In genomic region chr2:47272031-47272864, GRCh38 we compare ENCODE assay signal across 8 cellular contexts.
DNase-seq lines count a peak whose midpoint lies in the region; ATAC-seq and TF ChIP-seq lines count a peak whose summit lies in the region.

No MANE protein-coding gene starts in this region.

- POLR2A ChIA-PET in activated CD8-positive, alpha-beta T cell treated with anti-CD3 and anti-CD28 coated beads for 36 hours (lab: Charles Lee): interaction anchor here (0.8 kb wide), 1 partner anchor 77 kb away, joined by 3 read pairs; no protein-coding TSS in a partner anchor

- intact Hi-C loops in activated CD8-positive, alpha-beta T cell treated with anti-CD3 and anti-CD28 coated beads for 36 hours (cut with micrococcal nuclease): no loop called here

- H3K4me1 Mint-ChIP-seq in activated CD8-positive, alpha-beta T cell treated with anti-CD3 and anti-CD28 coated beads for 36 hours (ENCODE audit: low read depth): no peaks in the 10 kb centered on the region

- no peaks in the 10 kb centered on the region for H3K36me3 Mint-ChIP-seq in activated CD8-positive, alpha-beta T cell treated with anti-CD3 and anti-CD28 coated beads for 36 hours (ENCODE audit: low read depth)

- ATAC-seq in HG03045 (IDR thresholded peaks at IDR 0.05; ENCODE audit: unreplicated experiment): peak; percentile 78
- ATAC-seq in activated CD8-positive, alpha-beta T cell treated with anti-CD3 and anti-CD28 coated beads for 36 hours: peak; percentile 96

- H3K4me3 Mint-ChIP-seq in activated CD8-positive, alpha-beta T cell treated with anti-CD3 and anti-CD28 coated beads for 36 hours: peak overlapping the region; percentile 46

- CTCF ChIA-PET in activated CD8-positive, alpha-beta T cell treated with anti-CD3 and anti-CD28 coated beads for 36 hours (lab: Charles Lee): interaction anchor here (0.6 to 2.3 kb wide), 14 partner anchors 10 to 355 kb away, joined by 3 to 14 read pairs (median 4); no protein-coding TSS in a partner anchor

- DNase-seq in NCI-H1417 (lab: John Stamatoyannopoulos, UW) (peak; percentile 70 to 87 (median 76)), NCI-H1417 treated with DMSO at 0.1 percent for 48 hours (lab: John Stamatoyannopoulos, UW) (no peak), NCI-H69 (lab: John Stamatoyannopoulos, UW) (peak; percentile 71), lung microvascular endothelial cell (ENCODE audit: low read depth in 2 of 2) (peak; percentile 57 to 62)
- peak; percentile 60 for DNase-seq in activated CD8-positive, alpha-beta T cell treated with anti-CD3 and anti-CD28 coated beads for 36 hours
- DNase-seq in effector CD8-positive, alpha-beta T cell (lab: John Stamatoyannopoulos, UW): peak; percentile 38
- peak; percentile 24 to 30 (median 29) for DNase-seq in stimulated activated CD4-positive, alpha-beta T cell treated with anti-CD3 and anti-CD28 coated beads, TNF-alpha, amount 100 ng/mL, for 48 hours (ENCODE audit: low read depth in 3 of 3)

- no peaks in the 10 kb centered on the region for H3K9me3 Mint-ChIP-seq in activated CD8-positive, alpha-beta T cell treated with anti-CD3 and anti-CD28 coated beads for 36 hours

- H3K27ac Mint-ChIP-seq in activated CD8-positive, alpha-beta T cell treated with anti-CD3 and anti-CD28 coated beads for 36 hours: no peak overlapping the region

- peak; percentile 99 for TF ChIP-seq CTCF in activated CD8-positive, alpha-beta T cell treated with anti-CD3 and anti-CD28 coated beads for 36 hours (IDR thresholded peaks at IDR 0.05)

- H3K27me3 Mint-ChIP-seq in activated CD8-positive, alpha-beta T cell treated with anti-CD3 and anti-CD28 coated beads for 36 hours: no peaks in the 10 kb centered on the region
